1 cellular context compared by ENCODE assay signal in genomic region chr9:137814436-137814835, GRCh38.
TF ChIP-seq lines count a peak whose summit lies in the region.

No MANE protein-coding gene starts in this region.

TF ChIP-seq in H1, 55 proteins besides CTCF, POLR2A, EP300 and RAD21:
- TF ChIP-seq SAP30 (IDR thresholded peaks at IDR 0.05; ENCODE audit: insufficient read depth, insufficient replicate concordance, low read length) = no peak
